In the genomic region with DNA sequence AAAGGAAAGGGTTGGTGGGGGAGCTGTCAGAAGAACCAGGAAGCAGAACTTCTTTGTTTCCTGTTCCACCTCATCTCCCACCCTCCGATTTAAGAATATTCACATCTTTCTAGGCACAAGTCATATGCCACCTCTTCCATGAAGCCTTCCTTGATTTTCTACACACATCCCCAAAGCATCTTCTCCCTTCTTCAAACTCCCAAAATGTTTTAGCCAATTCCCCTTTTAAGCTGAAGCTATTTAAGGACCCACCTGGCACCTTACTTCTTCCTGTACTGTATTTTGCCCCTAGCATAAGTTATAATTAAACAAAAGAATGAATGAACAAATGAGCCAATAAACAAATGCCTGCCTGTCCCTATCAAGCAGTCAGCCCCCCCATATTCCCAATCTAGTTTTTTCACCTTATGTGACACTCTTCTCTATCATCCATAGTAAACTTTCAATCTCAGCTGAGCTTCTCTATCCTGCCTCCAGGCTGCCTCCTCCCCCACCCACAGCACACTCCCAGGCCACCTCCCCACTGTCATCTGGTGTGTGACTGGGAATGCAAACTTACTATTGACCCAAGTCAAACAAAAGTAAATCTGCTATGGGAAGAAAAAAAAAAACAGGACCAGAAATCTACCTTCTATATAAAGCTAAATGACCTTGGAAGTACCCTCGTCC, we compare ENCODE assay signal across 14 cellular contexts. TPM values are rescaled to one million over a fixed set of nuclear protein-coding genes. Genes with fewer than 3 reads are reported as not detected.
DNase-seq lines count a peak whose midpoint lies in the region; ATAC-seq and TF ChIP-seq lines count a peak whose summit lies in the region.
"Had no signal": no experiment of that assay in that cellular context is flagged by ENCODE, and none has a peak within 500 bp of the region (broad histone marks: within the 10 kb centered on the region; RNA-seq: fewer than 3 reads in every experiment).

No MANE protein-coding gene starts in this region.

- no peaks in the 10 kb centered on the region for H3K27me3 Mint-ChIP-seq in naive thymus-derived CD8-positive, alpha-beta T cell
- H3K27me3 Mint-ChIP-seq: memory B cell had no signal

- POLR2A ChIA-PET in naive thymus-derived CD8-positive, alpha-beta T cell (lab: Charles Lee) = no interaction called here

- H3K36me3 Mint-ChIP-seq in naive thymus-derived CD8-positive, alpha-beta T cell = peaks cover 0 to 5% (median 0%) of the 10 kb centered on the region in 3 donors

- peaks cover 24 to 40% (median 33%) of the 10 kb centered on the region in 4 donors for H3K4me1 Mint-ChIP-seq in naive thymus-derived CD8-positive, alpha-beta T cell

- peak overlapping the region in 8 of 10 donors; percentile 1 to 58 (median 26) for H3K27ac Mint-ChIP-seq in naive thymus-derived CD8-positive, alpha-beta T cell
- H3K27ac Mint-ChIP-seq: activated naive CD4-positive, alpha-beta T cell treated with anti-CD3 and anti-CD28 coated beads, Interleukin-2, amount 50 U/mL, for 72 hours; memory B cell had no signal

- intact Hi-C loops in left ventricle myocardium inferior (cut with micrococcal nuclease) = no loop called here
- intact Hi-C loops in cardiac septum (cut with DNase I) = loop anchor here (5.0 kb wide), 2 partner anchors 44 to 119 kb away; no protein-coding TSS in a partner anchor
- intact Hi-C loops in uterus (cut with DNase I; ENCODE audit: low total_unique reads) = no loop called here

- H3K36me3 ChIP-seq in left ventricle myocardium inferior (peaks cover 49% of the 10 kb centered on the region), uterus (no peaks in the 10 kb centered on the region)

- no peaks in the 10 kb centered on the region for H3K9me3 ChIP-seq in left ventricle myocardium inferior (replicated peaks)
- H3K9me3 ChIP-seq in uterus = no peaks in the 10 kb centered on the region
- H3K9me3 ChIP-seq: HAP-1 had no signal

- TF ChIP-seq CTCF in left ventricle myocardium inferior (IDR thresholded peaks at IDR 0.05; ENCODE audit: borderline replicate concordance) (no peak), epithelial cell of proximal tubule (conservative IDR thresholded peaks at IDR 0.05; ENCODE audit: low read depth, low read length) (no peak), uterus (IDR thresholded peaks at IDR 0.05) (no peak)

- H3K27ac ChIP-seq in left ventricle myocardium inferior (replicated peaks) (peak overlapping the region; percentile 97), uterus (peak overlapping the region; percentile 95 to 98)
- H3K27ac ChIP-seq: HL-60 had no signal

- TF ChIP-seq POLR2A in uterus (IDR thresholded peaks at IDR 0.05) = no peak

- no peak for ATAC-seq in naive thymus-derived CD8-positive, alpha-beta T cell
- ATAC-seq in HG02759 (IDR thresholded peaks at IDR 0.05; ENCODE audit: unreplicated experiment) = no peak
- ATAC-seq: activated naive CD4-positive, alpha-beta T cell treated with anti-CD3 and anti-CD28 coated beads, Interleukin-2, amount 50 U/mL, for 72 hours had no signal

- H3K4me1 ChIP-seq in left ventricle myocardium inferior (peaks cover 95% of the 10 kb centered on the region), uterus (peaks cover 13 to 24% of the 10 kb centered on the region in 2 donors)

- no peak overlapping the region for H3K4me3 Mint-ChIP-seq in naive thymus-derived CD8-positive, alpha-beta T cell
- H3K4me3 Mint-ChIP-seq: memory B cell had no signal

- DNase-seq in left ventricle myocardium inferior (no peak), cardiac septum (ENCODE audit: low spot score) (no peak), epithelial cell of proximal tubule (ENCODE audit: low read depth) (no peak), uterus (no peak), GDM1 (lab: John Stamatoyannopoulos, UW) (no peak), NCI-H510A (lab: John Stamatoyannopoulos, UW) (no peak)
- no peak for DNase-seq in naive thymus-derived CD8-positive, alpha-beta T cell
- DNase-seq: NCI-H1436 treated with DMSO at 0.1 percent for 48 hours; stimulated activated CD4-positive, alpha-beta T cell treated with anti-CD3 and anti-CD28 coated beads, Interleukin-1b, Interleukin-23, amount 100 ng/mL, for 48 hours had no signal

- H3K27me3 ChIP-seq in left ventricle myocardium inferior (ENCODE audit: low read depth) = no peaks in the 10 kb centered on the region
- no peaks in the 10 kb centered on the region for H3K27me3 ChIP-seq in uterus

- H3K4me3 ChIP-seq in left ventricle myocardium inferior = peak overlapping the region; percentile 86
- H3K4me3 ChIP-seq in epithelial cell of proximal tubule (ENCODE audit: low read depth, low read length) = peak overlapping the region; percentile 94
- H3K4me3 ChIP-seq in uterus = peak overlapping the region; percentile 37 to 65
- H3K4me3 ChIP-seq: HAP-1 had no signal

- no peaks in the 10 kb centered on the region for H3K9me3 Mint-ChIP-seq in naive thymus-derived CD8-positive, alpha-beta T cell
- H3K9me3 Mint-ChIP-seq: activated naive CD4-positive, alpha-beta T cell treated with anti-CD3 and anti-CD28 coated beads, Interleukin-2, amount 50 U/mL, for 72 hours; memory B cell had no signal

RNA-seq across cellular contexts. Expression of a gene that starts 3.9 kb away (rescaled TPM):
- total RNA-seq in left ventricle myocardium inferior (32.6 TPM), cardiac septum (36.2 TPM), epithelial cell of proximal tubule (65.4 and 66.3 TPM in 2 replicates), uterus (100 to 1,000 TPM in 1 of 4 donors, 10 to 100 TPM in 3; 22.5 to 269 (median 70.8) TPM)
- 10 to 100 TPM; 18.8 to 20.9 TPM for total RNA-seq in naive thymus-derived CD8-positive, alpha-beta T cell
- polyA plus RNA-seq in naive thymus-derived CD8-positive, alpha-beta T cell = 1 to 10 TPM in 2 of 3 donors, under 1 TPM in 1; 0.97 to 6.7 (median 2.5) TPM

RNA-seq across cellular contexts. Expression of a gene that starts 14.8 kb away (rescaled TPM):
- total RNA-seq in left ventricle myocardium inferior (34.6 TPM), cardiac septum (35.4 TPM), epithelial cell of proximal tubule (141 and 218 TPM in 2 replicates), uterus (100 to 1,000 TPM in 1 of 4 donors, 10 to 100 TPM in 3; 29.4 to 115 (median 75.3) TPM)
- 10 to 100 TPM; 72.7 to 74.5 TPM for total RNA-seq in naive thymus-derived CD8-positive, alpha-beta T cell
- polyA plus RNA-seq in naive thymus-derived CD8-positive, alpha-beta T cell = 10 to 100 TPM; 35.9 to 41.0 (median 38.0) TPM

RNA-seq across cellular contexts. Expression of a gene that starts 17.3 kb away (rescaled TPM):
- total RNA-seq in left ventricle myocardium inferior (1.4 TPM), cardiac septum (0.48 TPM), epithelial cell of proximal tubule (not detected in 2 replicates), uterus (under 1 TPM in 1 of 4 donors, not detected in 3; 0.69 TPM)
- total RNA-seq in naive thymus-derived CD8-positive, alpha-beta T cell = not detected
- not detected for polyA plus RNA-seq in naive thymus-derived CD8-positive, alpha-beta T cell
- total RNA-seq: activated naive CD4-positive, alpha-beta T cell treated with anti-CD3 and anti-CD28 coated beads, Interleukin-2, amount 50 U/mL, for 72 hours had no signal
